Comparison of ENCODE assay signal across 1 cellular context in the genomic region with DNA sequence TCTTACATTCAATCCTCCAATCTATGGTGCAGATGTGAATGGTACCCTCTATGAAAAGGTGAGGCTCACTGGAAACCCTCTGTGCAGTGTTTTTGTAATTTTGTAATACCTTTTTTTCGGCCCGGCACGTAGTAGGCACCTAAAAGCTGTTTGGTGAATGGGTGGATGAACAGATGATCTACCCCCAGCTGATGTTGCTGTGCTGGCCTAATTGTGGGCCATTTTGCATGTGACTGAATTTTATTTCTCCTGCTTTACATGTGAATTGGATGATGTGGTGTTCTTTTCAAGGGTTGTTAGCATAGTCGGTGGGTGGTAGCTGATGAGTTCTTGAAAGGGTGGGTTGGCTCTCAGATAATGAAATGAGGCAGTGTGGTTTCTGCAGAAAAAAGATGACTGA.
A peak's percentile ranks its signal among the peaks of the same experiment; 100 is the strongest.
TF ChIP-seq lines count a peak whose summit lies in the region.

No MANE protein-coding gene starts in this region.

TF ChIP-seq in WTC11, 78 proteins besides CTCF, POLR2A, EP300 and RAD21 (continued from another document):
- TF ChIP-seq ZNF425 (CRISPR knock-in tag; conservative IDR thresholded peaks at IDR 0.05): no peak
- TF ChIP-seq ZNF232 (CRISPR knock-in tag; IDR thresholded peaks at IDR 0.05): no peak
- TF ChIP-seq CBFB (CRISPR knock-in tag; IDR thresholded peaks at IDR 0.05; ENCODE audit: low read depth): no peak
- peak; percentile 51 for TF ChIP-seq USF2 (CRISPR knock-in tag; IDR thresholded peaks at IDR 0.05)
- peak; percentile 80; the same call in 1 of the 2 replicates for TF ChIP-seq FOXP4 (CRISPR knock-in tag; IDR thresholded peaks at IDR 0.05)
- TF ChIP-seq ZMAT4 (CRISPR knock-in tag; IDR thresholded peaks at IDR 0.05): peak; percentile 97
- peak; percentile 85 for TF ChIP-seq ZNF121 (CRISPR knock-in tag; IDR thresholded peaks at IDR 0.05)
- TF ChIP-seq TEAD1 (CRISPR knock-in tag; IDR thresholded peaks at IDR 0.05): peak; percentile 72; the same call in 1 of the 2 replicates
- TF ChIP-seq ZNF263 (CRISPR knock-in tag; IDR thresholded peaks at IDR 0.05; ENCODE audit: low read depth): no peak
- no peak for TF ChIP-seq ZSCAN18 (CRISPR knock-in tag; IDR thresholded peaks at IDR 0.05)
- peak; percentile 12; the same call in 1 of the 2 replicates for TF ChIP-seq ZNF423 (CRISPR knock-in tag; IDR thresholded peaks at IDR 0.05)
- peak; percentile 71; the same call in 1 of the 2 replicates for TF ChIP-seq FOXK1 (CRISPR knock-in tag; IDR thresholded peaks at IDR 0.05)
- no peak for TF ChIP-seq ZNF219 (CRISPR knock-in tag; IDR thresholded peaks at IDR 0.05; ENCODE audit: borderline replicate concordance)
